In genomic region chr6:35669441-35669776, GRCh38 we compare ENCODE assay signal across 11 cellular contexts. TPM values are rescaled to one million over a fixed set of nuclear protein-coding genes. Genes with fewer than 3 reads are reported as not detected.
DNase-seq lines count a peak whose midpoint lies in the region; ATAC-seq, FAIRE-seq and TF ChIP-seq lines count a peak whose summit lies in the region.
"Had no signal": no experiment of that assay in that cellular context is flagged by ENCODE, and none has a peak within 500 bp of the region (broad histone marks: within the 10 kb centered on the region; RNA-seq: fewer than 3 reads in every experiment).

No MANE protein-coding gene starts in this region.

- TF ChIP-seq CTCF in bronchial epithelial cell (IDR thresholded peaks at IDR 0.05; ENCODE audit: insufficient read depth, low read length, severe bottlenecking) = no peak
- TF ChIP-seq CTCF in sigmoid colon (IDR thresholded peaks at IDR 0.05) = no peak

- H3K4me3 ChIP-seq in bronchial epithelial cell (ENCODE audit: low read depth, low read length) = no peak overlapping the region
- no peak overlapping the region for H3K4me3 ChIP-seq in sigmoid colon
- H3K4me3 ChIP-seq: uterus had no signal

- WGBS in sigmoid colon, 2 donors = 2 to 13% methylated on average over 1 of the region's 1 CpG

- peak overlapping the region in 1 of 4 donors; percentile 12 for H3K27ac ChIP-seq in sigmoid colon
- H3K27ac ChIP-seq: uterus had no signal

- TF ChIP-seq POLR2A in sigmoid colon (IDR thresholded peaks at IDR 0.05) = no peak

- H3K4me1 Mint-ChIP-seq in natural killer cell treated with Interleukin-12 subunit alpha and Interleukin-12 subunit beta and Interleukin-15 and Interleukin-18, amount 100 ng/mL, for 72 hours (ENCODE audit: low read depth in 2 of 2) = peaks cover 19 to 28% of the 10 kb centered on the region in 2 donors

- H3K9me3 ChIP-seq in sigmoid colon = no peaks in the 10 kb centered on the region
- H3K9me3 ChIP-seq: uterus had no signal

- H3K27me3 ChIP-seq in bronchial epithelial cell (ENCODE audit: control insufficient read depth, insufficient read depth, low read length) (no peaks in the 10 kb centered on the region), sigmoid colon (no peaks in the 10 kb centered on the region)
- H3K27me3 ChIP-seq: uterus had no signal

- H3K4me1 ChIP-seq in sigmoid colon = peaks cover 0 to 42% (median 37%) of the 10 kb centered on the region in 4 donors
- H3K4me1 ChIP-seq: uterus had no signal

- H3K36me3 ChIP-seq in bronchial epithelial cell (ENCODE audit: control insufficient read depth, insufficient read depth, low read length) = peaks cover 1% of the 10 kb centered on the region
- peaks cover 0 to 20% (median 2%) of the 10 kb centered on the region in 4 donors for H3K36me3 ChIP-seq in sigmoid colon
- H3K36me3 ChIP-seq: uterus had no signal

- DNase-seq in ELR (ENCODE audit: low read depth) = peak; percentile 73
- DNase-seq in M059J (ENCODE audit: low read depth) = peak; percentile 49
- DNase-seq in bronchial epithelial cell (ENCODE audit: low read depth) = peak; percentile 29
- DNase-seq in natural killer cell treated with Interleukin-12 subunit alpha and Interleukin-12 subunit beta and Interleukin-15 and Interleukin-18, amount 100 ng/mL, for 72 hours (ENCODE audit: low spot score) = no peak
- DNase-seq in sigmoid colon = no peak
- DNase-seq in midbrain (lab: John Stamatoyannopoulos, UW) = no peak
- DNase-seq in D341Med (ENCODE audit: low spot score) = no peak
- DNase-seq: NCI-H2029 treated with DMSO at 0.1 percent for 48 hours, uterus had no signal

- H3K27me3 Mint-ChIP-seq in natural killer cell treated with Interleukin-12 subunit alpha and Interleukin-12 subunit beta and Interleukin-15 and Interleukin-18, amount 100 ng/mL, for 72 hours = no peaks in the 10 kb centered on the region

- peak overlapping the region; percentile 75 to 94 for H3K27ac Mint-ChIP-seq in natural killer cell treated with Interleukin-12 subunit alpha and Interleukin-12 subunit beta and Interleukin-15 and Interleukin-18, amount 100 ng/mL, for 72 hours

- no peaks in the 10 kb centered on the region for H3K9me3 Mint-ChIP-seq in natural killer cell treated with Interleukin-12 subunit alpha and Interleukin-12 subunit beta and Interleukin-15 and Interleukin-18, amount 100 ng/mL, for 72 hours

- peak; percentile 52 to 75 for ATAC-seq in natural killer cell treated with Interleukin-12 subunit alpha and Interleukin-12 subunit beta and Interleukin-15 and Interleukin-18, amount 100 ng/mL, for 72 hours
- no peak for ATAC-seq in GM19395 (IDR thresholded peaks at IDR 0.05; ENCODE audit: unreplicated experiment)
- ATAC-seq: sciatic nerve had no signal

- intact Hi-C loops in sigmoid colon (cut with DNase I) = no loop called here

- FAIRE-seq in bronchial epithelial cell (lab: Jason Lieb, UNC) = no peak

- peak overlapping the region; percentile 59 for H3K4me3 Mint-ChIP-seq in natural killer cell treated with Interleukin-12 subunit alpha and Interleukin-12 subunit beta and Interleukin-15 and Interleukin-18, amount 100 ng/mL, for 72 hours

- H3K36me3 Mint-ChIP-seq in natural killer cell treated with Interleukin-12 subunit alpha and Interleukin-12 subunit beta and Interleukin-15 and Interleukin-18, amount 100 ng/mL, for 72 hours = no peaks in the 10 kb centered on the region

- no peak for TF ChIP-seq EP300 in sigmoid colon (IDR thresholded peaks at IDR 0.05)

RNA-seq across cellular contexts. Expression of gene FKBP5, which starts 19.3 kb away (rescaled TPM):
- 10.7 and 14.9 TPM in 2 replicates for total RNA-seq in M059J (2014; rRNA removed; shearing (Covaris generic))
- total RNA-seq in bronchial epithelial cell (29.5 and 50.4 TPM in 2 replicates), sigmoid colon (100 to 1,000 TPM; 200 to 326 (median 258) TPM)
- 10 to 100 TPM; 14.1 to 32.5 TPM for total RNA-seq in natural killer cell treated with Interleukin-12 subunit alpha and Interleukin-12 subunit beta and Interleukin-15 and Interleukin-18, amount 100 ng/mL, for 72 hours
- 100 to 1,000 TPM in 1 of 3 donors, 10 to 100 TPM in 2; 52.9 to 165 (median 93.9) TPM for polyA plus RNA-seq in sigmoid colon

Comparison
In these comparisons a context has a peak if more than half of its experiments do, and no peak if none do; other contexts are left out.
1. DNase-seq: peak in ELR (single experiment), M059J (single experiment) and bronchial epithelial cell (single experiment); none in natural killer cell treated with Interleukin-12 subunit alpha and Interleukin-12 subunit beta and Interleukin-15 and Interleukin-18, amount 100 ng/mL, for 72 hours (single experiment), sigmoid colon (single experiment), midbrain (single experiment) and D341Med (single experiment).